In genomic region chr15:63490345-63491034, GRCh38 we compare ENCODE assay signal across 12 cellular contexts. TPM values are rescaled to one million over a fixed set of nuclear protein-coding genes. Genes with fewer than 3 reads are reported as not detected.
DNase-seq lines count a peak whose midpoint lies in the region; ATAC-seq lines count a peak whose summit lies in the region.
"Had no signal": no experiment of that assay in that cellular context is flagged by ENCODE, and none has a peak within 500 bp of the region (broad histone marks: within the 10 kb centered on the region; RNA-seq: fewer than 3 reads in every experiment).

No MANE protein-coding gene starts in this region.

- no peak for DNase-seq in CD4-positive, alpha-beta memory T cell
- peak; percentile 3 to 95 (median 84) for DNase-seq in NCI-H1417 (lab: John Stamatoyannopoulos, UW)
- DNase-seq in SIG-M5 treated with dmso at 0.1 percent for 504 hours (lab: John Stamatoyannopoulos, UW; ENCODE audit: unreplicated experiment): peak; percentile 91
- DNase-seq in KG1 (lab: John Stamatoyannopoulos, UW): no peak
- DNase-seq in SW480 (ENCODE audit: low spot score): no peak
- DNase-seq: activated gamma-delta T cell treated with Interleukin-2 at 50 U/mL for 16 hours, colonic mucosa, foreskin fibroblast, Peyer's patch had no signal

- peak overlapping the region in 5 of 7 donors; percentile 1 to 67 (median 9) for H3K27ac Mint-ChIP-seq in CD4-positive, alpha-beta memory T cell

- H3K4me3 Mint-ChIP-seq in CD4-positive, alpha-beta memory T cell: no peak overlapping the region

- no peak overlapping the region for H3K27ac ChIP-seq in CD4-positive, alpha-beta memory T cell (ENCODE audit: low read depth, low read length)
- H3K27ac ChIP-seq in muscle layer of duodenum (ENCODE audit: low read length): peak overlapping the region; percentile 14
- H3K27ac ChIP-seq: colonic mucosa had no signal

- H3K36me3 ChIP-seq in CD4-positive, alpha-beta memory T cell (ENCODE audit: insufficient read depth, low read length): no peaks in the 10 kb centered on the region
- no peaks in the 10 kb centered on the region for H3K36me3 ChIP-seq in muscle layer of duodenum (ENCODE audit: control insufficient read depth in 1 of 2, insufficient read depth in 2 of 2, low read length in 2 of 2)
- H3K36me3 ChIP-seq: colonic mucosa, Peyer's patch had no signal

- no peak overlapping the region for H3K4me3 ChIP-seq in CD4-positive, alpha-beta memory T cell (ENCODE audit: low read length in 2 of 2)
- H3K4me3 ChIP-seq in muscle layer of duodenum (ENCODE audit: low read depth in 1 of 2, low read length in 2 of 2): no peak overlapping the region
- H3K4me3 ChIP-seq: colonic mucosa, Peyer's patch had no signal

- H3K27me3 ChIP-seq in CD4-positive, alpha-beta memory T cell (ENCODE audit: insufficient read depth, low read length): no peaks in the 10 kb centered on the region
- H3K27me3 ChIP-seq in muscle layer of duodenum (ENCODE audit: low read depth, low read length): no peaks in the 10 kb centered on the region
- H3K27me3 ChIP-seq: colonic mucosa, Peyer's patch had no signal

- CTCF ChIA-PET in CD4-positive, alpha-beta memory T cell (lab: Charles Lee; ENCODE audit: partially characterized antibody): interaction anchor here (0.9 to 5.4 kb wide), 3 partner anchors 14 to 108 kb away, joined by 3 to 125 read pairs (median 12); partner anchors contain the start of gene USP3

- peaks cover 58% of the 10 kb centered on the region for H3K4me1 ChIP-seq in CD4-positive, alpha-beta memory T cell (ENCODE audit: insufficient read depth, low read length)
- peaks cover 0 to 6% of the 10 kb centered on the region in 2 donors for H3K4me1 ChIP-seq in muscle layer of duodenum (ENCODE audit: control insufficient read depth in 1 of 2, insufficient read depth in 2 of 2, low read length in 2 of 2)
- H3K4me1 ChIP-seq: colonic mucosa had no signal

- H3K36me3 Mint-ChIP-seq in CD4-positive, alpha-beta memory T cell: peaks cover 0 to 7% of the 10 kb centered on the region in 2 donors

- no peak for ATAC-seq in GM19395 (IDR thresholded peaks at IDR 0.05; ENCODE audit: unreplicated experiment)
- ATAC-seq in GM18870 (IDR thresholded peaks at IDR 0.05; ENCODE audit: unreplicated experiment): no peak

- intact Hi-C loops in CD4-positive, alpha-beta memory T cell (cut with micrococcal nuclease): no loop called here

- peaks cover 36 to 79% (median 41%) of the 10 kb centered on the region in 4 donors for H3K4me1 Mint-ChIP-seq in CD4-positive, alpha-beta memory T cell

- peaks cover 0 to 2% (median 0%) of the 10 kb centered on the region in 8 donors for H3K9me3 Mint-ChIP-seq in CD4-positive, alpha-beta memory T cell

- no peaks in the 10 kb centered on the region for H3K27me3 Mint-ChIP-seq in CD4-positive, alpha-beta memory T cell

- H3K9me3 ChIP-seq in CD4-positive, alpha-beta memory T cell (ENCODE audit: control insufficient read depth in 1 of 2, low read length in 2 of 2): no peaks in the 10 kb centered on the region
- H3K9me3 ChIP-seq in muscle layer of duodenum (ENCODE audit: control insufficient read depth in 1 of 2, low read length in 2 of 2): no peaks in the 10 kb centered on the region
- H3K9me3 ChIP-seq: colonic mucosa, Peyer's patch had no signal

- POLR2A ChIA-PET in CD4-positive, alpha-beta memory T cell (lab: Charles Lee; ENCODE audit: partially characterized antibody): interaction anchor here (0.6 to 28.5 kb wide), 3 partner anchors 8 to 154 kb away, joined by 3 to 906 read pairs (median 3); partner anchors contain the start of gene USP3

RNA-seq across cellular contexts. Expression of gene USP3, which starts 13.9 kb away (rescaled TPM):
- total RNA-seq in CD4-positive, alpha-beta memory T cell: 100 to 1,000 TPM; 148 to 159 TPM
- 10 to 100 TPM; 61.6 to 76.1 TPM for polyA plus RNA-seq in CD4-positive, alpha-beta memory T cell

Comparison
In these comparisons a context has a peak if more than half of its experiments do, and no peak if none do; other contexts are left out.
1. DNase-seq: peak in NCI-H1417 (3 of 3) and SIG-M5 treated with dmso at 0.1 percent for 504 hours (single experiment); none in CD4-positive, alpha-beta memory T cell (0 of 5), KG1 (single experiment) and SW480 (single experiment).